ENCODE assay signal across 18 cellular contexts in genomic region chr11:85540181-85540580, GRCh38.
A peak's percentile ranks its signal among the peaks of the same experiment; 100 is the strongest.
DNase-seq lines count a peak whose midpoint lies in the region; ATAC-seq and TF ChIP-seq lines count a peak whose summit lies in the region.
"Had no signal": no experiment of that assay in that cellular context is flagged by ENCODE, and none has a peak within 500 bp of the region (broad histone marks: within the 10 kb centered on the region; RNA-seq: fewer than 3 reads in every experiment).

No MANE protein-coding gene starts in this region.

- no peaks in the 10 kb centered on the region for H3K9me3 Mint-ChIP-seq in glutamatergic neuron (ENCODE audit: unreplicated experiment)
- H3K9me3 Mint-ChIP-seq in nephron, result no peaks in the 10 kb centered on the region

- H3K9me3 ChIP-seq in right cardiac atrium (ENCODE audit: control insufficient read depth, low read length), result no peaks in the 10 kb centered on the region
- H3K9me3 ChIP-seq in skeletal muscle tissue (ENCODE audit: control insufficient read depth in 3 of 3, low read length in 3 of 3), result peaks cover 0 to 3% (median 0%) of the 10 kb centered on the region in 3 donors
- H3K9me3 ChIP-seq in esophagus muscularis mucosa, result no peaks in the 10 kb centered on the region
- H3K9me3 ChIP-seq: MG63 had no signal

- H3K27me3 ChIP-seq in right cardiac atrium (ENCODE audit: control insufficient read depth, insufficient read depth), result no peaks in the 10 kb centered on the region
- H3K27me3 ChIP-seq in skeletal muscle tissue (ENCODE audit: control insufficient read depth in 3 of 3, insufficient read depth in 3 of 3, low read length in 3 of 3), result no peaks in the 10 kb centered on the region
- H3K27me3 ChIP-seq in esophagus muscularis mucosa, result no peaks in the 10 kb centered on the region
- H3K27me3 ChIP-seq: BLaER1, MG63 had no signal

- peak overlapping the region; percentile 26 for H3K27ac Mint-ChIP-seq in glutamatergic neuron (ENCODE audit: unreplicated experiment)
- peak overlapping the region in 2 of 3 experiments; percentile 22 to 34 for H3K27ac Mint-ChIP-seq in nephron
- H3K27ac Mint-ChIP-seq: CD8-positive, alpha-beta T cell; HFFc6 had no signal

- intact Hi-C loops in right cardiac atrium (cut with DNase I) (no loop called here), Right ventricle myocardium superior (cut with DNase I) (no loop called here), esophagus muscularis mucosa (cut with DNase I) (no loop called here)

- no peak for TF ChIP-seq EP300 in esophagus muscularis mucosa (IDR thresholded peaks at IDR 0.05)

- H3K27ac ChIP-seq in right cardiac atrium (ENCODE audit: low read length) (peak overlapping the region; percentile 14), skeletal muscle tissue (ENCODE audit: low read depth, low read length) (peak overlapping the region; percentile 89), esophagus muscularis mucosa (replicated peaks in 1 of 4) (no peak overlapping the region)
- H3K27ac ChIP-seq: BLaER1 had no signal

- H3K36me3 Mint-ChIP-seq in glutamatergic neuron (ENCODE audit: unreplicated experiment), result peaks cover 5% of the 10 kb centered on the region
- H3K36me3 Mint-ChIP-seq in nephron (ENCODE audit: low read depth), result no peaks in the 10 kb centered on the region

- TF ChIP-seq POLR2A in esophagus muscularis mucosa (IDR thresholded peaks at IDR 0.05; ENCODE audit: low read depth), result no peak

- H3K4me3 Mint-ChIP-seq in glutamatergic neuron (ENCODE audit: unreplicated experiment) (no peak overlapping the region), nephron (no peak overlapping the region)
- H3K4me3 Mint-ChIP-seq: CD8-positive, alpha-beta T cell; HFFc6 had no signal

- H3K27me3 Mint-ChIP-seq in glutamatergic neuron (ENCODE audit: unreplicated experiment) (no peaks in the 10 kb centered on the region), nephron (ENCODE audit: low read depth) (no peaks in the 10 kb centered on the region)

- H3K36me3 ChIP-seq in skeletal muscle tissue (ENCODE audit: control insufficient read depth in 3 of 3, insufficient read depth in 3 of 3, low read length in 3 of 3) (no peaks in the 10 kb centered on the region), esophagus muscularis mucosa (peaks cover 0 to 15% (median 4%) of the 10 kb centered on the region in 4 donors)
- H3K36me3 ChIP-seq: MG63 had no signal

- 81% methylated on average over 5 of the region's 5 CpGs for WGBS in right cardiac atrium
- WGBS in esophagus muscularis mucosa, result 84% methylated on average over 5 of the region's 5 CpGs

- no peak for ATAC-seq in right cardiac atrium
- no peak for ATAC-seq in Right ventricle myocardium superior (ENCODE audit: poor library complexity)
- ATAC-seq: CD8-positive, alpha-beta T cell had no signal

- H3K9ac ChIP-seq in skeletal muscle tissue (ENCODE audit: low read depth in 1 of 3, low read length in 3 of 3), result no peak overlapping the region
- H3K9ac ChIP-seq: BLaER1 had no signal

- H3K4me1 Mint-ChIP-seq in glutamatergic neuron (ENCODE audit: low read depth, unreplicated experiment) (peaks cover 9% of the 10 kb centered on the region), nephron (peaks cover 22% of the 10 kb centered on the region)

- peaks cover 8% of the 10 kb centered on the region for H3K4me1 ChIP-seq in right cardiac atrium (ENCODE audit: control insufficient read depth, insufficient read depth, low read length)
- peaks cover 3 to 17% (median 7%) of the 10 kb centered on the region in 3 donors for H3K4me1 ChIP-seq in skeletal muscle tissue (ENCODE audit: control insufficient read depth in 3 of 3, insufficient read depth in 3 of 3, low read length in 3 of 3)
- peaks cover 0 to 18% (median 6%) of the 10 kb centered on the region in 4 donors for H3K4me1 ChIP-seq in esophagus muscularis mucosa
- H3K4me1 ChIP-seq: BLaER1 had no signal

- H3K4me3 ChIP-seq in right cardiac atrium (ENCODE audit: low read length) (no peak overlapping the region), skeletal muscle tissue (ENCODE audit: low read length in 3 of 3) (no peak overlapping the region), esophagus muscularis mucosa (no peak overlapping the region)
- H3K4me3 ChIP-seq: BLaER1, MG63 had no signal

- peak in 1 of 3 donors; percentile 11 for DNase-seq in right cardiac atrium
- DNase-seq in Right ventricle myocardium superior, result no peak
- no peak for DNase-seq in glutamatergic neuron
- no peak for DNase-seq in MV-4-11 (lab: John Stamatoyannopoulos, UW)
- no peak for DNase-seq in SIG-M5 treated with dmso at 0.1 percent for 504 hours (lab: John Stamatoyannopoulos, UW; ENCODE audit: unreplicated experiment)
- DNase-seq in esophagus muscularis mucosa (ENCODE audit: extremely low spot score), result no peak
- DNase-seq: CD8-positive, alpha-beta T cell; HFFc6; Karpas-422; MG63; NCI-H1092 treated with DMSO at 0.1 percent for 48 hours; NCI-H1694; NCI-H2107; NCI-H2227 treated with DMSO at 0.1 percent for 48 hours; NCI-H524 had no signal

- no peak for TF ChIP-seq CTCF in glutamatergic neuron (IDR thresholded peaks at IDR 0.05; ENCODE audit: partially characterized antibody, unreplicated experiment)
- no peak for TF ChIP-seq CTCF in nephron (IDR thresholded peaks at IDR 0.05; ENCODE audit: unreplicated experiment in 3 of 3)
- no peak for TF ChIP-seq CTCF in esophagus muscularis mucosa (IDR thresholded peaks at IDR 0.05)

Comparison
In these comparisons a context has a peak if more than half of its experiments do, and no peak if none do; other contexts are left out.
1. H3K27ac ChIP-seq: peak in right cardiac atrium (single experiment) and skeletal muscle tissue (single experiment); none in esophagus muscularis mucosa (0 of 4).